Comparison of ENCODE assay signal across 2 cellular contexts in genomic region chr20:53287357-53288042, GRCh38.
TF ChIP-seq lines count a peak whose summit lies in the region.

No MANE protein-coding gene starts in this region.

TF ChIP-seq in IMR-90, 13 proteins besides CTCF, POLR2A, EP300 and RAD21 (continued from another document):
- TF ChIP-seq ELK1 (IDR thresholded peaks at IDR 0.05; ENCODE audit: borderline replicate concordance, low read depth, low read length), result no peak
- TF ChIP-seq NFE2L2 (IDR thresholded peaks at IDR 0.05; ENCODE audit: low read depth, low read length), result peak; percentile 60

TF ChIP-seq in K562, 482 proteins besides CTCF, POLR2A, EP300 and RAD21 (continued from another document):
- TF ChIP-seq UBTF (IDR thresholded peaks at IDR 0.05; ENCODE audit: borderline replicate concordance in 1 of 2, low read depth in 2 of 2, low read length in 2 of 2) (no peak), MAFG (tag; conservative IDR thresholded peaks at IDR 0.05) (peak; percentile 84), NFE2L1 (tag; IDR thresholded peaks at IDR 0.05; ENCODE audit: borderline replicate concordance, low read depth) (peak; percentile 46; the same call in 1 of the 2 replicates), POLR3A (IDR thresholded peaks at IDR 0.05; ENCODE audit: borderline replicate concordance, extremely low read depth, insufficient read depth, insufficient read length) (no peak), C11orf30 (IDR thresholded peaks at IDR 0.05; ENCODE audit: low read depth) (peak; percentile 86), POLR2AphosphoS2 (IDR thresholded peaks at IDR 0.05; ENCODE audit: low read length) (no peak), MAFK (IDR thresholded peaks at IDR 0.05; ENCODE audit: low read length) (peak; percentile 71; the same call in 1 of the 2 replicates), ZNF316 (IDR thresholded peaks at IDR 0.05) (peak; percentile 92), MAFF (IDR thresholded peaks at IDR 0.05; ENCODE audit: low read length) (peak; percentile 56; the same call in 1 of the 2 replicates)
- TF ChIP-seq, protein P1, sequence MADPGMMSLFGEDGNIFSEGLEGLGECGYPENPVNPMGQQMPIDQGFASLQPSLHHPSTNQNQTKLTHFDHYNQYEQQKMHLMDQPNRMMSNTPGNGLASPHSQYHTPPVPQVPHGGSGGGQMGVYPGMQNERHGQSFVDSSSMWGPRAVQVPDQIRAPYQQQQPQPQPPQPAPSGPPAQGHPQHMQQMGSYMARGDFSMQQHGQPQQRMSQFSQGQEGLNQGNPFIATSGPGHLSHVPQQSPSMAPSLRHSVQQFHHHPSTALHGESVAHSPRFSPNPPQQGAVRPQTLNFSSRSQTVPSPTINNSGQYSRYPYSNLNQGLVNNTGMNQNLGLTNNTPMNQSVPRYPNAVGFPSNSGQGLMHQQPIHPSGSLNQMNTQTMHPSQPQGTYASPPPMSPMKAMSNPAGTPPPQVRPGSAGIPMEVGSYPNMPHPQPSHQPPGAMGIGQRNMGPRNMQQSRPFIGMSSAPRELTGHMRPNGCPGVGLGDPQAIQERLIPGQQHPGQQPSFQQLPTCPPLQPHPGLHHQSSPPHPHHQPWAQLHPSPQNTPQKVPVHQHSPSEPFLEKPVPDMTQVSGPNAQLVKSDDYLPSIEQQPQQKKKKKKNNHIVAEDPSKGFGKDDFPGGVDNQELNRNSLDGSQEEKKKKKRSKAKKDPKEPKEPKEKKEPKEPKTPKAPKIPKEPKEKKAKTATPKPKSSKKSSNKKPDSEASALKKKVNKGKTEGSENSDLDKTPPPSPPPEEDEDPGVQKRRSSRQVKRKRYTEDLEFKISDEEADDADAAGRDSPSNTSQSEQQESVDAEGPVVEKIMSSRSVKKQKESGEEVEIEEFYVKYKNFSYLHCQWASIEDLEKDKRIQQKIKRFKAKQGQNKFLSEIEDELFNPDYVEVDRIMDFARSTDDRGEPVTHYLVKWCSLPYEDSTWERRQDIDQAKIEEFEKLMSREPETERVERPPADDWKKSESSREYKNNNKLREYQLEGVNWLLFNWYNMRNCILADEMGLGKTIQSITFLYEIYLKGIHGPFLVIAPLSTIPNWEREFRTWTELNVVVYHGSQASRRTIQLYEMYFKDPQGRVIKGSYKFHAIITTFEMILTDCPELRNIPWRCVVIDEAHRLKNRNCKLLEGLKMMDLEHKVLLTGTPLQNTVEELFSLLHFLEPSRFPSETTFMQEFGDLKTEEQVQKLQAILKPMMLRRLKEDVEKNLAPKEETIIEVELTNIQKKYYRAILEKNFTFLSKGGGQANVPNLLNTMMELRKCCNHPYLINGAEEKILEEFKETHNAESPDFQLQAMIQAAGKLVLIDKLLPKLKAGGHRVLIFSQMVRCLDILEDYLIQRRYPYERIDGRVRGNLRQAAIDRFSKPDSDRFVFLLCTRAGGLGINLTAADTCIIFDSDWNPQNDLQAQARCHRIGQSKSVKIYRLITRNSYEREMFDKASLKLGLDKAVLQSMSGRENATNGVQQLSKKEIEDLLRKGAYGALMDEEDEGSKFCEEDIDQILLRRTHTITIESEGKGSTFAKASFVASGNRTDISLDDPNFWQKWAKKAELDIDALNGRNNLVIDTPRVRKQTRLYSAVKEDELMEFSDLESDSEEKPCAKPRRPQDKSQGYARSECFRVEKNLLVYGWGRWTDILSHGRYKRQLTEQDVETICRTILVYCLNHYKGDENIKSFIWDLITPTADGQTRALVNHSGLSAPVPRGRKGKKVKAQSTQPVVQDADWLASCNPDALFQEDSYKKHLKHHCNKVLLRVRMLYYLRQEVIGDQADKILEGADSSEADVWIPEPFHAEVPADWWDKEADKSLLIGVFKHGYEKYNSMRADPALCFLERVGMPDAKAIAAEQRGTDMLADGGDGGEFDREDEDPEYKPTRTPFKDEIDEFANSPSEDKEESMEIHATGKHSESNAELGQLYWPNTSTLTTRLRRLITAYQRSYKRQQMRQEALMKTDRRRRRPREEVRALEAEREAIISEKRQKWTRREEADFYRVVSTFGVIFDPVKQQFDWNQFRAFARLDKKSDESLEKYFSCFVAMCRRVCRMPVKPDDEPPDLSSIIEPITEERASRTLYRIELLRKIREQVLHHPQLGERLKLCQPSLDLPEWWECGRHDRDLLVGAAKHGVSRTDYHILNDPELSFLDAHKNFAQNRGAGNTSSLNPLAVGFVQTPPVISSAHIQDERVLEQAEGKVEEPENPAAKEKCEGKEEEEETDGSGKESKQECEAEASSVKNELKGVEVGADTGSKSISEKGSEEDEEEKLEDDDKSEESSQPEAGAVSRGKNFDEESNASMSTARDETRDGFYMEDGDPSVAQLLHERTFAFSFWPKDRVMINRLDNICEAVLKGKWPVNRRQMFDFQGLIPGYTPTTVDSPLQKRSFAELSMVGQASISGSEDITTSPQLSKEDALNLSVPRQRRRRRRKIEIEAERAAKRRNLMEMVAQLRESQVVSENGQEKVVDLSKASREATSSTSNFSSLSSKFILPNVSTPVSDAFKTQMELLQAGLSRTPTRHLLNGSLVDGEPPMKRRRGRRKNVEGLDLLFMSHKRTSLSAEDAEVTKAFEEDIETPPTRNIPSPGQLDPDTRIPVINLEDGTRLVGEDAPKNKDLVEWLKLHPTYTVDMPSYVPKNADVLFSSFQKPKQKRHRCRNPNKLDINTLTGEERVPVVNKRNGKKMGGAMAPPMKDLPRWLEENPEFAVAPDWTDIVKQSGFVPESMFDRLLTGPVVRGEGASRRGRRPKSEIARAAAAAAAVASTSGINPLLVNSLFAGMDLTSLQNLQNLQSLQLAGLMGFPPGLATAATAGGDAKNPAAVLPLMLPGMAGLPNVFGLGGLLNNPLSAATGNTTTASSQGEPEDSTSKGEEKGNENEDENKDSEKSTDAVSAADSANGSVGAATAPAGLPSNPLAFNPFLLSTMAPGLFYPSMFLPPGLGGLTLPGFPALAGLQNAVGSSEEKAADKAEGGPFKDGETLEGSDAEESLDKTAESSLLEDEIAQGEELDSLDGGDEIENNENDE (IDR thresholded peaks at IDR 0.05; ENCODE audit: low read depth, low read length), result no peak
- TF ChIP-seq, protein P2, sequence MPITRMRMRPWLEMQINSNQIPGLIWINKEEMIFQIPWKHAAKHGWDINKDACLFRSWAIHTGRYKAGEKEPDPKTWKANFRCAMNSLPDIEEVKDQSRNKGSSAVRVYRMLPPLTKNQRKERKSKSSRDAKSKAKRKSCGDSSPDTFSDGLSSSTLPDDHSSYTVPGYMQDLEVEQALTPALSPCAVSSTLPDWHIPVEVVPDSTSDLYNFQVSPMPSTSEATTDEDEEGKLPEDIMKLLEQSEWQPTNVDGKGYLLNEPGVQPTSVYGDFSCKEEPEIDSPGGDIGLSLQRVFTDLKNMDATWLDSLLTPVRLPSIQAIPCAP (CRISPR knock-in tag; IDR thresholded peaks at IDR 0.05; ENCODE audit: borderline replicate concordance), result no peak
